Comparison of ENCODE assay signal across 8 cellular contexts in the genomic region with DNA sequence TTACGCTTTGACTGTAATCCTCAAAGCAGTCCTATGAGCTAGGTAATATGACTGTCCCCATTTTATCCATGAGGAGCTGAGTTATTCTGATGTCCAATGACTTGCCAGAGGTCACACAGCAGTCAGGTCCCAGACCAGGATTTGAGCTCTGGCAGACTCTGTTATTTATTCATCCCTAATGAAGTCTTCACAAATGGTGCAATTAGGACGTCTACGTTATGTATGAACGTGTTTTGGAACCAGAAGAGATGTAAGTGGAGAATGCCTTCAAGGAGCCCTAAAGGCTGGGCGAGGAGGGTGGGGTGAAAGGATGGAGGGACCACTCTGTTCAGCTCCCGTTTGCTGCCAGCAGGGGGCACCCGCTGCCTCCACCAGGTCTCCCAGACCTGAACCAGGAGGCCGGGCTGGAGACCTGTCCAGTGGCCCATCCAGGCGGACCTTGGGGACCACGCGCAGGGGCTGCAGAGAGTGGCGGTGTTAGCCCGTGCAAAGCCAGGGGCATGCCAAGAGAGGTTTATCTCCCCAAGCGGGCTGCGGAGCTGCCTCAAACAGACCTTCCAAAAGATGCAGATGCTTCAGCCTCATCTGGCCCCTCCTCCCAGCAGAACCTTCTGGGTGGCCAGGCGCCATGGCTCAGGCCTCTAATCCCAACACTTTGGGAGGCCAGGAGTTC. TPM values are rescaled to one million over a fixed set of nuclear protein-coding genes. Genes with fewer than 3 reads are reported as not detected.
A peak's percentile ranks its signal among the peaks of the same experiment; 100 is the strongest.
DNase-seq lines count a peak whose midpoint lies in the region; ATAC-seq and TF ChIP-seq lines count a peak whose summit lies in the region.

No MANE protein-coding gene starts in this region.

- H3K27ac Mint-ChIP-seq in nephron progenitor cell, result no peak overlapping the region

- H3K27me3 Mint-ChIP-seq in nephron progenitor cell (ENCODE audit: low read depth, poor library complexity), result peaks cover 42% of the 10 kb centered on the region

- TF ChIP-seq POLR2A in stomach (IDR thresholded peaks at IDR 0.05), result no peak

- intact Hi-C loops in PC-3 (cut with micrococcal nuclease), result loop anchor here (1.0 kb wide), 1 partner anchor 26 kb away; no protein-coding TSS in a partner anchor
- intact Hi-C loops in stomach (cut with DNase I; ENCODE audit: low total_unique reads), result no loop called here

- no peak for TF ChIP-seq EP300 in stomach (IDR thresholded peaks at IDR 0.05)

- H3K27me3 ChIP-seq in PC-3 (ENCODE audit: low read length) (no peaks in the 10 kb centered on the region), stomach (peaks cover 0 to 73% (median 0%) of the 10 kb centered on the region in 3 donors)

- H3K79me2 ChIP-seq in PC-3 (ENCODE audit: low read length), result no peaks in the 10 kb centered on the region

- H3K27ac ChIP-seq in PC-3 (ENCODE audit: low read length), result no peak overlapping the region
- no peak overlapping the region for H3K27ac ChIP-seq in stomach

- BruUV-seq in PC-3 (replicated peaks; lab: Mats Ljungman, UMichigan), result no TSS peak

- no peak overlapping the region for H3K4me2 ChIP-seq in PC-3 (ENCODE audit: low read length)

- 7 to 11% (median 9%) methylated on average over 10 to 16 of the region's 16 CpGs for WGBS in stomach, 5 donors

- H3K36me3 ChIP-seq in PC-3 (ENCODE audit: low read depth, low read length) (no peaks in the 10 kb centered on the region), stomach (no peaks in the 10 kb centered on the region)

- no peak overlapping the region for H3K4me3 ChIP-seq in PC-3 (ENCODE audit: low read length)
- H3K4me3 ChIP-seq in stomach, result no peak overlapping the region

- no peaks in the 10 kb centered on the region for H3K9me2 ChIP-seq in PC-3 (replicated peaks; ENCODE audit: low read length)

- POLR2A ChIA-PET in PC-3 (lab: Charles Lee; ENCODE audit: unreplicated experiment), result interaction anchor here (0.6 kb wide), 1 partner anchor 29 kb away, joined by 8 read pairs; no protein-coding TSS in a partner anchor

- no peak overlapping the region for H3K4me3 Mint-ChIP-seq in nephron progenitor cell

- H2AFZ ChIP-seq in PC-3 (ENCODE audit: low read length), result no peak overlapping the region

- no peaks in the 10 kb centered on the region for H3F3A ChIP-seq in PC-3 (ENCODE audit: low read length, unreplicated experiment)

- CTCF ChIA-PET in PC-3 (lab: Charles Lee), result interaction anchor here (0.5 to 1.6 kb wide), 8 partner anchors 8 to 76 kb away, joined by 3 to 17 read pairs (median 6); partner anchors contain the start of gene PLTP

- H3K4me1 ChIP-seq in PC-3 (ENCODE audit: insufficient read depth, low read length), result peaks cover 8% of the 10 kb centered on the region
- H3K4me1 ChIP-seq in stomach, result peaks cover 0 to 7% (median 0%) of the 10 kb centered on the region in 4 donors

- no peaks in the 10 kb centered on the region for H4K20me1 ChIP-seq in PC-3 (ENCODE audit: low read length)

- ATAC-seq in HG02610 (IDR thresholded peaks at IDR 0.05; ENCODE audit: unreplicated experiment) (peak; percentile 57), PC-3 (peak; percentile 99), esophagus mucosa (peak; percentile 79), HG03565 (IDR thresholded peaks at IDR 0.05; ENCODE audit: unreplicated experiment) (no peak)

- TF ChIP-seq CTCF in PC-3 (conservative IDR thresholded peaks at IDR 0.05; ENCODE audit: low read depth, low read length) (peak; percentile 98), nephron progenitor cell (IDR thresholded peaks at IDR 0.05) (peak; percentile 85), stomach (IDR thresholded peaks at IDR 0.05) (peak in 5 of 7 experiments; percentile 35 to 77 (median 59))

- H3K9me3 ChIP-seq in PC-3 (ENCODE audit: low read length) (no peaks in the 10 kb centered on the region), stomach (no peaks in the 10 kb centered on the region)

- no peaks in the 10 kb centered on the region for H3K4me1 Mint-ChIP-seq in nephron progenitor cell

- H3K9ac ChIP-seq in PC-3 (ENCODE audit: low read length), result no peak overlapping the region

- no peaks in the 10 kb centered on the region for H3K36me3 Mint-ChIP-seq in nephron progenitor cell (ENCODE audit: low read depth)

- no peaks in the 10 kb centered on the region for H3K9me3 Mint-ChIP-seq in nephron progenitor cell

- DNase-seq in COLO829 (ENCODE audit: low spot score) (peak; percentile 75), PC-3 (peak; percentile 87), activated T-cell treated with anti-CD3 and anti-CD28 coated beads for 4 hours (peak; percentile 65), nephron progenitor cell (peak; percentile 89), stomach (peak; percentile 79)

RNA-seq across cellular contexts. Expression of gene ZNF335, which starts 15.2 kb away (rescaled TPM):
- total RNA-seq in PC-3 (2014; rRNA removed), result 32.2 and 36.9 TPM in 2 replicates
- total RNA-seq in esophagus mucosa, result 9.6 TPM
- total RNA-seq in stomach, result 10 to 100 TPM in 4 of 5 donors, 1 to 10 TPM in 1; 8.3 to 72.3 (median 38.5) TPM
- 10 to 100 TPM in 1 of 3 donors, 1 to 10 TPM in 2; 7.2 to 12.0 (median 9.3) TPM for polyA plus RNA-seq in stomach

RNA-seq across cellular contexts. Expression of gene MMP9, which starts 21.5 kb away (rescaled TPM):
- total RNA-seq in PC-3 (2014; rRNA removed), result 0.77 and 1.0 TPM in 2 replicates
- 3.3 TPM for total RNA-seq in esophagus mucosa
- 1 to 10 TPM in 2 of 5 donors, not detected in 3; 1.3 to 5.1 TPM for total RNA-seq in stomach
- polyA plus RNA-seq in stomach, result 1 to 10 TPM in 2 of 3 donors, under 1 TPM in 1; 0.31 to 1.9 (median 1.2) TPM

RNA-seq across cellular contexts. Expression of gene SLC12A5, which starts 41.8 kb away (rescaled TPM):
- total RNA-seq in PC-3 (2014; rRNA removed) (2.4 TPM in 1 of 2 replicates, not detected in the other), esophagus mucosa (not detected), stomach (1 to 10 TPM in 1 of 5 donors, not detected in 4; 1.3 TPM)
- 1 to 10 TPM in 2 of 3 donors, under 1 TPM in 1; 0.93 to 6.2 (median 5.5) TPM for polyA plus RNA-seq in stomach

RNA-seq across cellular contexts. Expression of gene PCIF1, which starts 52.8 kb away (rescaled TPM):
- total RNA-seq in PC-3 (2014; rRNA removed) (18.4 and 20.2 TPM in 2 replicates), esophagus mucosa (19.0 TPM), stomach (10 to 100 TPM; 22.2 to 41.4 (median 32.5) TPM)
- 10 to 100 TPM; 21.0 to 25.1 (median 21.1) TPM for polyA plus RNA-seq in stomach
